In the genomic region with DNA sequence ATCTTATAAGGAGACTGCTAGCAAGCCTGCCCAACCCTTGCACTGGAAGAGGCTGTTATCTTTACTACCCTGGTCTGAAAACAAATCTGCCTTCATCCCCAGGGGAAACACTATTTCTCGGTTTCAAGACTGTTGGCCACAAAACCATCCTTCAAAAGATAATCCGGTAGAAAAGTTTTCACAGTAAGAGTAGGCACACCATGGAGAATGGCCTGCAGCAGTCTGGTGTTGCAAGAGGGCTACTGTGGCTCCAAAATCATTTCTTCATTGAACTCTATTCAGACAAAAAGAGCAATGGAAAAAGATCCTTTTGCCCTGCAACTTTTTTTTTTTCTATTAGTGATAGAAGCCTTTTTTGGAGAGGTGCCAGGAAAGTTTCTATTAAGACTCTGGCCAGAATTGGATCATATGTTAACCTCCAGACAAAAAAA, we compare ENCODE assay signal across 28 cellular contexts.
A peak's percentile ranks its signal among the peaks of the same experiment; 100 is the strongest.
DNase-seq lines count a peak whose midpoint lies in the region; ATAC-seq and TF ChIP-seq lines count a peak whose summit lies in the region.
"Had no signal": no experiment of that assay in that cellular context is flagged by ENCODE, and none has a peak within 500 bp of the region (broad histone marks: within the 10 kb centered on the region; RNA-seq: fewer than 3 reads in every experiment).

No MANE protein-coding gene starts in this region.

- no peak overlapping the region for H2AFZ ChIP-seq in GM23248
- no peak overlapping the region for H2AFZ ChIP-seq in fibroblast of lung (ENCODE audit: low read length)

- H3K79me2 ChIP-seq in GM23248 (ENCODE audit: insufficient read depth) (no peaks in the 10 kb centered on the region), fibroblast of lung (ENCODE audit: control insufficient read depth, insufficient read depth, low read length) (no peaks in the 10 kb centered on the region)

- POLR2A ChIA-PET in A673 (lab: Charles Lee; ENCODE audit: low non-redundant PET) = interaction anchor here (0.6 to 0.7 kb wide), 2 partner anchors 186 to 913 kb away, joined by 3 to 7 read pairs; no protein-coding TSS in a partner anchor

- in situ Hi-C loops in GM23248 (cut with MboI) = loop anchor here (5.0 kb wide), 1 partner anchor 198 kb away; no protein-coding TSS in a partner anchor

- H3K27ac ChIP-seq in A673 (ENCODE audit: low read depth, low read length, poor library complexity, severe bottlenecking) (no peak overlapping the region), GM23248 (no peak overlapping the region), RWPE2 (ENCODE audit: poor library complexity, severe bottlenecking) (peak overlapping the region; percentile 87), fibroblast of lung (ENCODE audit: insufficient read depth, low read length) (no peak overlapping the region)
- H3K27ac ChIP-seq: SJCRH30 had no signal

- intact Hi-C loops in A673 (cut with micrococcal nuclease; ENCODE audit: unreplicated experiment) = no loop called here

- CTCF ChIA-PET in A673 (lab: Charles Lee) = no interaction called here

- H3K27me3 ChIP-seq in A673 (replicated peaks; ENCODE audit: insufficient read depth, low read depth, low read length, poor library complexity) = peaks cover 6% of the 10 kb centered on the region
- no peaks in the 10 kb centered on the region for H3K27me3 ChIP-seq in GM23248 (replicated peaks; ENCODE audit: insufficient read depth)
- no peaks in the 10 kb centered on the region for H3K27me3 ChIP-seq in RWPE2 (ENCODE audit: insufficient read depth, poor library complexity, severe bottlenecking)
- H3K27me3 ChIP-seq in fibroblast of lung (ENCODE audit: control insufficient read depth, insufficient read depth, low read length) = no peaks in the 10 kb centered on the region
- H3K27me3 ChIP-seq: heart right ventricle, SJCRH30, thyroid gland had no signal

- H3K4me1 ChIP-seq in A673 (ENCODE audit: insufficient read depth, low read length, poor library complexity, severe bottlenecking) (no peaks in the 10 kb centered on the region), GM23248 (ENCODE audit: insufficient read depth) (no peaks in the 10 kb centered on the region), RWPE2 (ENCODE audit: insufficient read depth, poor library complexity, severe bottlenecking) (peaks cover 22% of the 10 kb centered on the region), fibroblast of lung (ENCODE audit: control insufficient read depth, extremely low read depth, insufficient read depth, low read length) (no peaks in the 10 kb centered on the region)

- DNase-seq in A673 (ENCODE audit: low spot score) (peak; percentile 24), GM23248 (peak; percentile 42), RWPE2 (ENCODE audit: low spot score) (no peak), fibroblast of lung (ENCODE audit: low read depth in 2 of 2) (peak; percentile 21 to 55), NCI-H2029 treated with DMSO at 0.1 percent for 48 hours (lab: John Stamatoyannopoulos, UW) (no peak), UCSD-AML1 (lab: John Stamatoyannopoulos, UW; ENCODE audit: unreplicated experiment) (no peak), SIG-M5 (lab: John Stamatoyannopoulos, UW) (no peak)
- DNase-seq: activated CD4-positive, alpha-beta memory T cell treated with anti-CD3 and anti-CD28 coated beads for 36 hours; activated gamma-delta T cell treated with Interleukin-2 at 50 U/mL for 16 hours; activated T-cell treated with anti-CD3 and anti-CD28 coated beads for 4 hours; amniotic stem cell; caudate nucleus; effector CD4-positive, alpha-beta T cell; GDM1; heart right ventricle; Karpas-422; NCI-H1105 treated with DMSO at 0.1 percent for 48 hours; NCI-H526 treated with DMSO at 0.1 percent for 48 hours; OCI-M1; posterior cingulate gyrus; T-helper 2 cell; thyroid gland had no signal

- no peak for TF ChIP-seq CTCF in A673 (conservative IDR thresholded peaks at IDR 0.05; ENCODE audit: low read depth, low read length)
- TF ChIP-seq CTCF in RWPE2 (IDR thresholded peaks at IDR 0.05; ENCODE audit: poor library complexity, severe bottlenecking) = no peak
- no peak for TF ChIP-seq CTCF in fibroblast of lung (conservative IDR thresholded peaks at IDR 0.05 in 1 of 2, IDR thresholded peaks at IDR 0.05 in 1 of 2; ENCODE audit: low read depth in 1 of 2, low read length in 2 of 2)

- H3K9me2 ChIP-seq in GM23248 (ENCODE audit: insufficient read depth) = no peaks in the 10 kb centered on the region

- BruUV-seq in A673 (replicated peaks; lab: Mats Ljungman, UMichigan) = no TSS peak

- no peak for ATAC-seq in RWPE2 (ENCODE audit: low read depth)
- ATAC-seq in HG02642 (IDR thresholded peaks at IDR 0.05; ENCODE audit: poor library complexity, unreplicated experiment) = no peak
- ATAC-seq: esophagus mucosa; heart right ventricle; left lobe of liver; stimulated activated effector memory CD8-positive, alpha-beta T cell treated with anti-CD3 and anti-CD28 coated beads, Interleukin-12 subunit alpha, Interleukin-12 subunit beta, amount 100 ng/mL, for 72 hours; WTC11 had no signal

- H3K9me3 ChIP-seq in A673 (ENCODE audit: low read depth, low read length, poor library complexity, severe bottlenecking) = no peaks in the 10 kb centered on the region
- H3K9me3 ChIP-seq in GM23248 (ENCODE audit: low read depth) = no peaks in the 10 kb centered on the region
- H3K9me3 ChIP-seq in RWPE2 (ENCODE audit: severe bottlenecking) = no peaks in the 10 kb centered on the region
- H3K9me3 ChIP-seq in fibroblast of lung (ENCODE audit: control insufficient read depth, insufficient read depth, low read depth, low read length) = no peaks in the 10 kb centered on the region
- H3K9me3 ChIP-seq: heart right ventricle, SJCRH30, thyroid gland had no signal

- no peak overlapping the region for H3K9ac ChIP-seq in GM23248
- H3K9ac ChIP-seq in fibroblast of lung (ENCODE audit: insufficient read depth, low read length) = no peak overlapping the region

- no peaks in the 10 kb centered on the region for H4K20me1 ChIP-seq in GM23248 (ENCODE audit: insufficient read depth)
- no peaks in the 10 kb centered on the region for H4K20me1 ChIP-seq in fibroblast of lung (ENCODE audit: control insufficient read depth, extremely low read depth, insufficient read depth, low read length)

- 90 to 93% methylated on average over 2 of the region's 2 CpGs for WGBS in GM23248 (ENCODE audit: low coverage in 1 of 2, low lambda C conversion rate in 2 of 2, missing lambda C conversion rate in 2 of 2), 2 experiments

- H3K36me3 ChIP-seq in A673 (ENCODE audit: insufficient read depth, low read length, poor library complexity, severe bottlenecking) (no peaks in the 10 kb centered on the region), GM23248 (ENCODE audit: low read depth) (no peaks in the 10 kb centered on the region), RWPE2 (ENCODE audit: low read depth) (peaks cover 38% of the 10 kb centered on the region), fibroblast of lung (ENCODE audit: control insufficient read depth, insufficient read depth, low read length) (no peaks in the 10 kb centered on the region)
- H3K36me3 ChIP-seq: heart right ventricle, SJCRH30, thyroid gland had no signal

- peaks cover 4% of the 10 kb centered on the region; the same call in 1 of the 2 replicates for H3F3A ChIP-seq in GM23248 (ENCODE audit: insufficient read depth)

- H3K4me3 ChIP-seq in A673 (ENCODE audit: low read depth, low read length, poor library complexity, severe bottlenecking) (no peak overlapping the region), GM23248 (no peak overlapping the region), RWPE2 (ENCODE audit: severe bottlenecking) (no peak overlapping the region), fibroblast of lung (replicated peaks in 1 of 4; ENCODE audit: control extremely low read depth in 1 of 4, insufficient read depth in 1 of 4, low read depth in 3 of 4, low read length in 4 of 4) (no peak overlapping the region)
- H3K4me3 ChIP-seq: heart right ventricle, SJCRH30, thyroid gland had no signal

- H3K4me2 ChIP-seq in GM23248 (ENCODE audit: unreplicated experiment) = no peak overlapping the region
- no peak overlapping the region for H3K4me2 ChIP-seq in fibroblast of lung (ENCODE audit: extremely low read depth, insufficient read depth, low read length)

Comparison
In these comparisons a context has a peak if more than half of its experiments do, and no peak if none do; other contexts are left out.
1. DNase-seq: peak in A673 (single experiment), GM23248 (single experiment) and fibroblast of lung (2 of 2); none in RWPE2 (single experiment), NCI-H2029 treated with DMSO at 0.1 percent for 48 hours (single experiment), UCSD-AML1 (single experiment) and SIG-M5 (single experiment).